9 cellular contexts compared by ENCODE assay signal in genomic region chr15:34514251-34514760, GRCh38.
DNase-seq lines count a peak whose midpoint lies in the region; ATAC-seq and TF ChIP-seq lines count a peak whose summit lies in the region.
"Had no signal": no experiment of that assay in that cellular context is flagged by ENCODE, and none has a peak within 500 bp of the region (broad histone marks: within the 10 kb centered on the region; RNA-seq: fewer than 3 reads in every experiment).

No MANE protein-coding gene starts in this region.

- DNase-seq in NCI-H748 (lab: John Stamatoyannopoulos, UW; ENCODE audit: unreplicated experiment) (peak; percentile 12), NCI-H748 treated with DMSO at 0.1 percent for 48 hours (lab: John Stamatoyannopoulos, UW) (no peak), fibroblast of mammary gland (ENCODE audit: low read depth) (no peak), mesenteric fat pad (ENCODE audit: low spot score) (no peak)
- DNase-seq in activated CD4-positive, alpha-beta memory T cell treated with anti-CD3 and anti-CD28 coated beads for 36 hours: no peak
- DNase-seq: DND-41 had no signal

- CTCF ChIA-PET in activated CD4-positive, alpha-beta memory T cell treated with anti-CD3 and anti-CD28 coated beads for 36 hours (lab: Charles Lee): interaction anchor here (1.4 kb wide), 1 partner anchor 147 kb away, joined by 3 read pairs; the partner anchor contains the start of gene LPCAT4

- intact Hi-C loops in activated CD4-positive, alpha-beta memory T cell treated with anti-CD3 and anti-CD28 coated beads for 36 hours (cut with micrococcal nuclease): no loop called here

- H3K4me3 ChIP-seq in fibroblast of mammary gland (ENCODE audit: control insufficient read depth, low read depth, low read length): peak overlapping the region; percentile 49

- ATAC-seq in HG02885 (IDR thresholded peaks at IDR 0.05; ENCODE audit: poor library complexity, unreplicated experiment) (peak; percentile 59), HG03439 (IDR thresholded peaks at IDR 0.05; ENCODE audit: unreplicated experiment) (no peak)

- peaks cover 27% of the 10 kb centered on the region for H3K27me3 Mint-ChIP-seq in activated CD4-positive, alpha-beta memory T cell treated with anti-CD3 and anti-CD28 coated beads for 36 hours
- peaks cover 38% of the 10 kb centered on the region for H3K27me3 Mint-ChIP-seq in nephron (ENCODE audit: low read depth)

- TF ChIP-seq CTCF in fibroblast of mammary gland (conservative IDR thresholded peaks at IDR 0.05; ENCODE audit: control insufficient read depth, insufficient read depth, low read depth, low read length): no peak
- no peak for TF ChIP-seq CTCF in nephron (IDR thresholded peaks at IDR 0.05; ENCODE audit: unreplicated experiment in 3 of 3)

- H3K27ac Mint-ChIP-seq in activated CD4-positive, alpha-beta memory T cell treated with anti-CD3 and anti-CD28 coated beads for 36 hours: no peak overlapping the region
- peak overlapping the region in 1 of 3 experiments; percentile 36 for H3K27ac Mint-ChIP-seq in nephron

- no peaks in the 10 kb centered on the region for H3K9me3 Mint-ChIP-seq in activated CD4-positive, alpha-beta memory T cell treated with anti-CD3 and anti-CD28 coated beads for 36 hours
- H3K9me3 Mint-ChIP-seq in nephron: no peaks in the 10 kb centered on the region

- H3K36me3 Mint-ChIP-seq in activated CD4-positive, alpha-beta memory T cell treated with anti-CD3 and anti-CD28 coated beads for 36 hours: no peaks in the 10 kb centered on the region
- H3K36me3 Mint-ChIP-seq in nephron (ENCODE audit: low read depth): no peaks in the 10 kb centered on the region

- POLR2A ChIA-PET in activated CD4-positive, alpha-beta memory T cell treated with anti-CD3 and anti-CD28 coated beads for 36 hours (lab: Charles Lee): interaction anchor here (0.6 kb wide), 1 partner anchor 169 kb away, joined by 3 read pairs; no protein-coding TSS in a partner anchor

- H3K4me1 Mint-ChIP-seq in activated CD4-positive, alpha-beta memory T cell treated with anti-CD3 and anti-CD28 coated beads for 36 hours (ENCODE audit: low read depth): peaks cover 8% of the 10 kb centered on the region
- H3K4me1 Mint-ChIP-seq in nephron: peaks cover 18% of the 10 kb centered on the region

- peak overlapping the region; percentile 57 for H3K4me3 Mint-ChIP-seq in activated CD4-positive, alpha-beta memory T cell treated with anti-CD3 and anti-CD28 coated beads for 36 hours
- peak overlapping the region; percentile 86 to 97 (median 93) for H3K4me3 Mint-ChIP-seq in nephron
